ENCODE assay signal across 14 cellular contexts in genomic region chr5:54581831-54582548, GRCh38.
A peak's percentile ranks its signal among the peaks of the same experiment; 100 is the strongest.
DNase-seq lines count a peak whose midpoint lies in the region; ATAC-seq, FAIRE-seq and TF ChIP-seq lines count a peak whose summit lies in the region.
"Had no signal": no experiment of that assay in that cellular context is flagged by ENCODE, and none has a peak within 500 bp of the region (broad histone marks: within the 10 kb centered on the region; RNA-seq: fewer than 3 reads in every experiment).

No MANE protein-coding gene starts in this region.

- FAIRE-seq in astrocyte (lab: Jason Lieb, UNC) (no peak), urothelium cell line (lab: Jason Lieb, UNC) (no peak)

- no peak overlapping the region for H3K9ac ChIP-seq in astrocyte (ENCODE audit: low read length)

- TF ChIP-seq POLR2A in vagina (IDR thresholded peaks at IDR 0.05) = no peak

- H3K4me1 Mint-ChIP-seq in astrocyte (ENCODE audit: low read depth, unreplicated experiment) = peaks cover 20% of the 10 kb centered on the region
- H3K4me1 Mint-ChIP-seq in activated T-cell treated with anti-CD3 and anti-CD28 coated beads, Interleukin-2, amount 50 U/mL, for 72 hours (ENCODE audit: low read depth) = no peaks in the 10 kb centered on the region
- H3K4me1 Mint-ChIP-seq in activated T-cell treated with anti-CD3 and anti-CD28 coated beads, Interleukin-2, amount 50 U/mL, for 4 hours (ENCODE audit: low read depth) = no peaks in the 10 kb centered on the region

- peak; percentile 79 for ATAC-seq in Right ventricle myocardium superior (ENCODE audit: poor library complexity)
- peak in 1 of 4 donors; percentile 66 for ATAC-seq in psoas muscle
- no peak for ATAC-seq in activated T-cell treated with anti-CD3 and anti-CD28 coated beads, Interleukin-2, amount 50 U/mL, for 72 hours (replicated peaks in 1 of 2)
- ATAC-seq in activated T-cell treated with anti-CD3 and anti-CD28 coated beads, Interleukin-2, amount 50 U/mL, for 4 hours = no peak
- ATAC-seq: stimulated activated naive B cell treated with anti-CD40 and anti-IgM and Interleukin-4, amounts not matched to agents 10 μg/mL and 1 μg/mL and 100 μg/mL, for 72 hours had no signal

- no peaks in the 10 kb centered on the region for H3K79me2 ChIP-seq in astrocyte (ENCODE audit: insufficient read depth, low read length)

- no peak overlapping the region for H2AFZ ChIP-seq in astrocyte (ENCODE audit: low read depth, low read length)

- TF ChIP-seq CTCF in astrocyte (IDR thresholded peaks at IDR 0.05; ENCODE audit: insufficient read depth, low read depth, low read length) = no peak
- no peak for TF ChIP-seq CTCF in psoas muscle (IDR thresholded peaks at IDR 0.05)
- no peak for TF ChIP-seq CTCF in vagina (IDR thresholded peaks at IDR 0.05)

- no peaks in the 10 kb centered on the region for H3K27me3 ChIP-seq in astrocyte (ENCODE audit: insufficient read depth, low read length)
- H3K27me3 ChIP-seq in psoas muscle (ENCODE audit: insufficient read depth in 3 of 3, low read length in 2 of 3) = no peaks in the 10 kb centered on the region
- H3K27me3 ChIP-seq in vagina = no peaks in the 10 kb centered on the region

- no peaks in the 10 kb centered on the region for H3K36me3 ChIP-seq in astrocyte (ENCODE audit: insufficient read depth, low read length)
- H3K36me3 ChIP-seq in psoas muscle (ENCODE audit: insufficient read depth in 1 of 2, low read depth in 1 of 2) = no peaks in the 10 kb centered on the region
- H3K36me3 ChIP-seq in vagina = no peaks in the 10 kb centered on the region

- H3K9me3 ChIP-seq in astrocyte (ENCODE audit: insufficient read depth, low read depth, low read length) (no peaks in the 10 kb centered on the region), psoas muscle (peaks cover 6% of the 10 kb centered on the region), vagina (no peaks in the 10 kb centered on the region)
- H3K9me3 ChIP-seq: Caco-2 had no signal

- H4K20me1 ChIP-seq in astrocyte (ENCODE audit: insufficient read depth, low read length) = no peaks in the 10 kb centered on the region

- H3K27me3 Mint-ChIP-seq in astrocyte (ENCODE audit: low read depth, unreplicated experiment) = no peaks in the 10 kb centered on the region
- H3K27me3 Mint-ChIP-seq in activated T-cell treated with anti-CD3 and anti-CD28 coated beads, Interleukin-2, amount 50 U/mL, for 72 hours (ENCODE audit: low read depth) = no peaks in the 10 kb centered on the region
- no peaks in the 10 kb centered on the region for H3K27me3 Mint-ChIP-seq in activated T-cell treated with anti-CD3 and anti-CD28 coated beads, Interleukin-2, amount 50 U/mL, for 4 hours (ENCODE audit: low read depth)
- H3K27me3 Mint-ChIP-seq: progenitor cell of endocrine pancreas; stimulated activated naive B cell treated with anti-CD40 and anti-IgM and Interleukin-4, amounts not matched to agents 10 μg/mL and 1 μg/mL and 100 μg/mL, for 72 hours had no signal

- no peak for DNase-seq in astrocyte (ENCODE audit: low read depth)
- no peak for DNase-seq in Right ventricle myocardium superior
- DNase-seq in psoas muscle = no peak
- no peak for DNase-seq in vagina (ENCODE audit: extremely low spot score in 2 of 2)
- DNase-seq in activated T-cell treated with anti-CD3 and anti-CD28 coated beads, Interleukin-2, amount 50 U/mL, for 72 hours = no peak
- DNase-seq in activated T-cell treated with anti-CD3 and anti-CD28 coated beads, Interleukin-2, amount 50 U/mL, for 4 hours = no peak
- no peak for DNase-seq in urothelium cell line (ENCODE audit: low spot score)
- DNase-seq: activated CD4-positive, alpha-beta T cell treated with anti-CD3 and anti-CD28 coated beads for 1 hour; Caco-2; endodermal cell; NCI-H345; stimulated activated CD4-positive, alpha-beta T cell treated with anti-CD3 and anti-CD28 coated beads, Interleukin-4, amount 100 ng/mL, for 24 hours; stimulated activated naive B cell treated with anti-CD40 and anti-IgM and Interleukin-4, amounts not matched to agents 10 μg/mL and 1 μg/mL and 100 μg/mL, for 72 hours had no signal

- 65 to 72% (median 69%) methylated on average over 3 of the region's 3 CpGs for WGBS in psoas muscle, 3 donors

- no peak overlapping the region for H3K4me3 Mint-ChIP-seq in astrocyte (ENCODE audit: unreplicated experiment)
- no peak overlapping the region for H3K4me3 Mint-ChIP-seq in activated T-cell treated with anti-CD3 and anti-CD28 coated beads, Interleukin-2, amount 50 U/mL, for 72 hours
- no peak overlapping the region for H3K4me3 Mint-ChIP-seq in activated T-cell treated with anti-CD3 and anti-CD28 coated beads, Interleukin-2, amount 50 U/mL, for 4 hours
- H3K4me3 Mint-ChIP-seq: endodermal cell; stimulated activated naive B cell treated with anti-CD40 and anti-IgM and Interleukin-4, amounts not matched to agents 10 μg/mL and 1 μg/mL and 100 μg/mL, for 72 hours had no signal

- intact Hi-C loops in Right ventricle myocardium superior (cut with DNase I) (loop anchor here (5.0 kb wide), 1 partner anchor 65 kb away; the partner anchor contains the start of gene SNX18), psoas muscle (cut with DNase I) (no loop called here), vagina (cut with DNase I) (no loop called here)

- H3K27ac ChIP-seq in astrocyte (ENCODE audit: low read depth, low read length) (no peak overlapping the region), psoas muscle (peak overlapping the region; percentile 51), vagina (peak overlapping the region; percentile 64)

- H3K9me3 Mint-ChIP-seq in astrocyte (ENCODE audit: unreplicated experiment) = peaks cover 3% of the 10 kb centered on the region
- H3K9me3 Mint-ChIP-seq in activated T-cell treated with anti-CD3 and anti-CD28 coated beads, Interleukin-2, amount 50 U/mL, for 72 hours = peaks cover 0 to 2% of the 10 kb centered on the region in 2 donors
- H3K9me3 Mint-ChIP-seq in activated T-cell treated with anti-CD3 and anti-CD28 coated beads, Interleukin-2, amount 50 U/mL, for 4 hours = peaks cover 8% of the 10 kb centered on the region

- no peaks in the 10 kb centered on the region for H3K36me3 Mint-ChIP-seq in astrocyte (ENCODE audit: low read depth, unreplicated experiment)
- H3K36me3 Mint-ChIP-seq in activated T-cell treated with anti-CD3 and anti-CD28 coated beads, Interleukin-2, amount 50 U/mL, for 72 hours (ENCODE audit: insufficient read depth in 2 of 2) = peaks cover 2% of the 10 kb centered on the region in 2 donors
- H3K36me3 Mint-ChIP-seq in activated T-cell treated with anti-CD3 and anti-CD28 coated beads, Interleukin-2, amount 50 U/mL, for 4 hours (ENCODE audit: insufficient read depth) = peaks cover 3% of the 10 kb centered on the region

- no peak overlapping the region for H3K27ac Mint-ChIP-seq in astrocyte (ENCODE audit: unreplicated experiment)
- H3K27ac Mint-ChIP-seq in activated T-cell treated with anti-CD3 and anti-CD28 coated beads, Interleukin-2, amount 50 U/mL, for 72 hours = no peak overlapping the region
- H3K27ac Mint-ChIP-seq: progenitor cell of endocrine pancreas; stimulated activated naive B cell treated with anti-CD40 and anti-IgM and Interleukin-4, amounts not matched to agents 10 μg/mL and 1 μg/mL and 100 μg/mL, for 72 hours had no signal

- no peaks in the 10 kb centered on the region for H3K4me1 ChIP-seq in astrocyte (ENCODE audit: insufficient read depth, low read length)
- H3K4me1 ChIP-seq in psoas muscle = no peaks in the 10 kb centered on the region
- peaks cover 13% of the 10 kb centered on the region for H3K4me1 ChIP-seq in vagina

- H3K4me3 ChIP-seq in astrocyte (ENCODE audit: insufficient read depth, low read depth, low read length) (no peak overlapping the region), psoas muscle (no peak overlapping the region), vagina (no peak overlapping the region)

- H3K4me2 ChIP-seq in astrocyte (ENCODE audit: low read length) = peak overlapping the region; percentile 39
